Comparison of ENCODE assay signal across 19 cellular contexts in the genomic region with DNA sequence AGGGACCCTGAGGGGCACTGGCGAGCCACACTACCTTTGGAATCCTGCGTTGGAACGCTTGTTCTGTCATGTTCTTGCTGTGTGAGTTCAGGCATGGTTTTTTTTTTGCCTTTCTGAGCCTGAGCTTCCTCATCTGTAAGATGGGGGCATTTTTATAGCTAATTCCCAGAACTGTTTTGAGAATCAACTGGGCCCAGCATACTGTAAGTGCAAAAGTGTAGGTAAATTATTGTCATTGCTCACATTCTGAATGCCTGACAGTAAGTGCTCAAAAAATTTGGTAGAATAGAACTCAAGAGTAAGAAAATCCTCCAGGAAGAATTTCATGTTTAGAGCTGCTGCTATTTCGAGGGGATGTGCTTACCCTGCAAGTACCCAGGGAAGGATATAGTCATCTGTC. TPM values are rescaled to one million over a fixed set of nuclear protein-coding genes. Genes with fewer than 3 reads are reported as not detected.
DNase-seq lines count a peak whose midpoint lies in the region; ATAC-seq and TF ChIP-seq lines count a peak whose summit lies in the region.
"Had no signal": no experiment of that assay in that cellular context is flagged by ENCODE, and none has a peak within 500 bp of the region (broad histone marks: within the 10 kb centered on the region; RNA-seq: fewer than 3 reads in every experiment).

No MANE protein-coding gene starts in this region.

- H2BK12ac ChIP-seq in trophoblast cell (ENCODE audit: low read length), result no peak overlapping the region

- no peak overlapping the region for H2BK120ac ChIP-seq in trophoblast cell (ENCODE audit: insufficient read depth, low read length, poor library complexity)

- H3K4ac ChIP-seq in trophoblast cell (ENCODE audit: low read depth, low read length), result no peak overlapping the region

- H3K4me2 ChIP-seq in trophoblast cell (ENCODE audit: low read length), result no peak overlapping the region

- no peak overlapping the region for H4K8ac ChIP-seq in trophoblast cell (ENCODE audit: low read depth, low read length)

- peak overlapping the region; percentile 81 for H3K27ac Mint-ChIP-seq in endodermal cell
- H3K27ac Mint-ChIP-seq: CD4-positive, alpha-beta T cell; CD8-positive, alpha-beta T cell had no signal

- H2BK5ac ChIP-seq in trophoblast cell (ENCODE audit: low read depth, low read length, poor library complexity), result no peak overlapping the region

- H3K9ac ChIP-seq in endodermal cell (ENCODE audit: extremely low read depth, low read length, poor library complexity, severe bottlenecking) (peak overlapping the region; percentile 7), trophoblast cell (ENCODE audit: low read length) (no peak overlapping the region)
- H3K9ac ChIP-seq: BLaER1 treated with 17β-estradiol and CSF1 and Interleukin-3, amounts not matched to agents 10 nM and 100 nM had no signal

- DNase-seq in endodermal cell, result no peak
- DNase-seq in trophoblast cell, result peak; percentile 86 to 90
- DNase-seq in germinal center (ENCODE audit: low spot score), result no peak
- DNase-seq in DMS153 treated with DMSO at 0.1 percent for 48 hours (lab: John Stamatoyannopoulos, UW; ENCODE audit: unreplicated experiment), result no peak
- DNase-seq: 8988T; ACHN; Caco-2; Calu3; CD4-positive, alpha-beta T cell; CD8-positive, alpha-beta T cell; DMS53; DMS79; DND-41; EL; GDM1 had no signal

- WGBS in endodermal cell (ENCODE audit: insufficient coverage in 1 of 2, insufficient read length in 1 of 2), 2 experiments, result 68 to 79% methylated on average over 4 of the region's 4 CpGs
- WGBS in trophoblast cell (ENCODE audit: extremely low coverage, insufficient coverage, insufficient read length), result no CpG with 5 or more reads among the region's 4 CpGs

- H3K4me3 ChIP-seq in endodermal cell (ENCODE audit: low read length) (no peak overlapping the region), trophoblast cell (ENCODE audit: low read depth, low read length) (no peak overlapping the region)
- H3K4me3 ChIP-seq: BLaER1 treated with 17β-estradiol and CSF1 and Interleukin-3, amounts not matched to agents 10 nM and 100 nM; GM12878 had no signal

- no peaks in the 10 kb centered on the region for H3K79me1 ChIP-seq in trophoblast cell (ENCODE audit: low read length)

- no peak overlapping the region for H2AFZ ChIP-seq in trophoblast cell (ENCODE audit: insufficient read depth, low read length, poor library complexity)

- no peak overlapping the region for H3K27ac ChIP-seq in endodermal cell (ENCODE audit: low read depth, low read length)
- no peak overlapping the region for H3K27ac ChIP-seq in trophoblast cell (ENCODE audit: low read depth, low read length)
- H3K27ac ChIP-seq: BLaER1 treated with 17β-estradiol and CSF1 and Interleukin-3, amounts not matched to agents 10 nM and 100 nM; C4-2B had no signal

- H3K27me3 Mint-ChIP-seq in endodermal cell (ENCODE audit: insufficient read depth), result no peaks in the 10 kb centered on the region

- no peaks in the 10 kb centered on the region for H3K79me2 ChIP-seq in trophoblast cell (ENCODE audit: control insufficient read depth, insufficient read depth, low read length, poor library complexity)

- H3K9me3 ChIP-seq in endodermal cell (ENCODE audit: control insufficient read depth, low read length) (peaks cover 19% of the 10 kb centered on the region), trophoblast cell (ENCODE audit: insufficient read depth, low read depth, low read length) (no peaks in the 10 kb centered on the region)
- H3K9me3 ChIP-seq: BLaER1 treated with 17β-estradiol and CSF1 and Interleukin-3, amounts not matched to agents 10 nM and 100 nM; Caco-2 had no signal

- no peaks in the 10 kb centered on the region for H3K36me3 ChIP-seq in endodermal cell (ENCODE audit: control insufficient read depth, insufficient read depth, low read length)
- H3K36me3 ChIP-seq in trophoblast cell (ENCODE audit: control insufficient read depth in 1 of 2, insufficient read depth in 2 of 2, low read length in 2 of 2), result no peaks in the 10 kb centered on the region
- H3K36me3 ChIP-seq: BLaER1 treated with 17β-estradiol and CSF1 and Interleukin-3, amounts not matched to agents 10 nM and 100 nM had no signal

- TF ChIP-seq CTCF in endodermal cell (conservative IDR thresholded peaks at IDR 0.05), result no peak

- H3K18ac ChIP-seq in trophoblast cell (ENCODE audit: low read length), result no peak overlapping the region

- no peak overlapping the region for H3K23ac ChIP-seq in trophoblast cell (ENCODE audit: low read length)

- ATAC-seq in HG03045 (IDR thresholded peaks at IDR 0.05; ENCODE audit: unreplicated experiment), result no peak
- ATAC-seq: CD8-positive, alpha-beta T cell; GM12878 had no signal

- H2AK5ac ChIP-seq in trophoblast cell (ENCODE audit: low read length), result no peak overlapping the region

- H3K4me3 Mint-ChIP-seq in endodermal cell, result no peak overlapping the region
- H3K4me3 Mint-ChIP-seq: CD4-positive, alpha-beta T cell; CD8-positive, alpha-beta T cell had no signal

- peaks cover 10% of the 10 kb centered on the region for H3K9me3 Mint-ChIP-seq in endodermal cell
- H3K9me3 Mint-ChIP-seq: CD4-positive, alpha-beta T cell; CD8-positive, alpha-beta T cell had no signal

- H4K12ac ChIP-seq in trophoblast cell (ENCODE audit: low read depth, low read length), result no peak overlapping the region

- H3K4me1 ChIP-seq in endodermal cell (ENCODE audit: control insufficient read depth, insufficient read depth, low read length) (peaks cover 28% of the 10 kb centered on the region), trophoblast cell (ENCODE audit: control insufficient read depth in 1 of 2, insufficient read depth in 2 of 2, low read length in 2 of 2) (no peaks in the 10 kb centered on the region)

- no peak overlapping the region for H4K91ac ChIP-seq in trophoblast cell (ENCODE audit: low read depth, low read length)

- H3K27me3 ChIP-seq in endodermal cell (ENCODE audit: control insufficient read depth, insufficient read depth, low read length, poor library complexity, severe bottlenecking), result no peaks in the 10 kb centered on the region
- no peaks in the 10 kb centered on the region for H3K27me3 ChIP-seq in trophoblast cell (ENCODE audit: insufficient read depth, low read length)
- H3K27me3 ChIP-seq: BLaER1 treated with 17β-estradiol and CSF1 and Interleukin-3, amounts not matched to agents 10 nM and 100 nM had no signal

- H3K36me3 Mint-ChIP-seq in endodermal cell (ENCODE audit: low read depth), result no peaks in the 10 kb centered on the region
- H3K36me3 Mint-ChIP-seq: CD8-positive, alpha-beta T cell had no signal

- no peak overlapping the region for H3K14ac ChIP-seq in trophoblast cell (ENCODE audit: low read length)

- peaks cover 46% of the 10 kb centered on the region for H3K4me1 Mint-ChIP-seq in endodermal cell

RNA-seq across cellular contexts. Expression of a gene that starts 22.2 kb away (rescaled TPM):
- total RNA-seq in endodermal cell, result 10 to 100 TPM; 20.4 to 30.0 TPM
- 38.9 TPM for polyA plus RNA-seq in endodermal cell (2013, experiment 1 of 2)
- polyA plus RNA-seq in endodermal cell (2013, experiment 2 of 2), result 37.1 TPM
- 22.6 and 24.6 TPM in 2 replicates for polyA plus RNA-seq in trophoblast cell (2013)

Comparison
In these comparisons a context has a peak if more than half of its experiments do, and no peak if none do; other contexts are left out.
1. DNase-seq: peak in trophoblast cell (2 of 2); none in endodermal cell (single experiment), germinal center (single experiment) and DMS153 treated with DMSO at 0.1 percent for 48 hours (single experiment).